Comparison of ENCODE assay signal across 9 cellular contexts in genomic region chr5:25119654-25120053, GRCh38.
DNase-seq lines count a peak whose midpoint lies in the region; ATAC-seq, FAIRE-seq and TF ChIP-seq lines count a peak whose summit lies in the region.
"Had no signal": no experiment of that assay in that cellular context is flagged by ENCODE, and none has a peak within 500 bp of the region (broad histone marks: within the 10 kb centered on the region; RNA-seq: fewer than 3 reads in every experiment).

No MANE protein-coding gene starts in this region.

- no peak for FAIRE-seq in bronchial epithelial cell (lab: Jason Lieb, UNC)

- TF ChIP-seq CTCF in MCF 10A (IDR thresholded peaks at IDR 0.05; ENCODE audit: unreplicated experiment): peak; percentile 43
- TF ChIP-seq CTCF in breast epithelium (IDR thresholded peaks at IDR 0.05): no peak
- TF ChIP-seq CTCF in bronchial epithelial cell (IDR thresholded peaks at IDR 0.05; ENCODE audit: insufficient read depth, low read length, severe bottlenecking): no peak
- no peak for TF ChIP-seq CTCF in transverse colon (IDR thresholded peaks at IDR 0.05)

- no peaks in the 10 kb centered on the region for H3K36me3 ChIP-seq in breast epithelium
- H3K36me3 ChIP-seq in bronchial epithelial cell (ENCODE audit: control insufficient read depth, insufficient read depth, low read length): no peaks in the 10 kb centered on the region
- no peaks in the 10 kb centered on the region for H3K36me3 ChIP-seq in transverse colon

- no peaks in the 10 kb centered on the region for H3K27me3 Mint-ChIP-seq in MCF 10A (ENCODE audit: insufficient read depth, unreplicated experiment)
- H3K27me3 Mint-ChIP-seq: CD4-positive, CD25-positive, alpha-beta regulatory T cell had no signal

- POLR2A ChIA-PET in MCF 10A (lab: Yijun Ruan, JAX): no interaction called here

- ATAC-seq in GM21786 (IDR thresholded peaks at IDR 0.05; ENCODE audit: unreplicated experiment): no peak

- no peak overlapping the region for H3K27ac Mint-ChIP-seq in MCF 10A (ENCODE audit: low read depth, unreplicated experiment)
- H3K27ac Mint-ChIP-seq: CD4-positive, CD25-positive, alpha-beta regulatory T cell had no signal

- intact Hi-C loops in MCF 10A (cut with micrococcal nuclease): no loop called here
- intact Hi-C loops in breast epithelium (cut with DNase I; ENCODE audit: low total_unique reads): no loop called here
- intact Hi-C loops in transverse colon (cut with DNase I; ENCODE audit: low total_unique reads): no loop called here

- CTCF ChIA-PET in MCF 10A (lab: Yijun Ruan, JAX): interaction anchor here (0.5 to 0.7 kb wide), 2 partner anchors 23 to 355 kb away, joined by 3 read pairs; no protein-coding TSS in a partner anchor

- H3K4me1 ChIP-seq in breast epithelium (no peaks in the 10 kb centered on the region), transverse colon (no peaks in the 10 kb centered on the region)

- no peaks in the 10 kb centered on the region for H3K36me3 Mint-ChIP-seq in MCF 10A (ENCODE audit: insufficient read depth, unreplicated experiment)
- H3K36me3 Mint-ChIP-seq: CD4-positive, CD25-positive, alpha-beta regulatory T cell had no signal

- no peaks in the 10 kb centered on the region for H3K4me1 Mint-ChIP-seq in MCF 10A (ENCODE audit: insufficient read depth, unreplicated experiment)
- H3K4me1 Mint-ChIP-seq: CD4-positive, CD25-positive, alpha-beta regulatory T cell had no signal

- TF ChIP-seq EP300 in transverse colon (IDR thresholded peaks at IDR 0.05; ENCODE audit: low read depth): no peak

- H3K27ac ChIP-seq in breast epithelium: no peak overlapping the region
- H3K27ac ChIP-seq in transverse colon: no peak overlapping the region

- H3K9me3 ChIP-seq in breast epithelium: no peaks in the 10 kb centered on the region
- H3K9me3 ChIP-seq in transverse colon: no peaks in the 10 kb centered on the region

- BruUV-seq in MCF 10A (replicated peaks; lab: Mats Ljungman, UMichigan): no TSS peak

- H3K4me3 Mint-ChIP-seq in MCF 10A (ENCODE audit: unreplicated experiment): no peak overlapping the region
- H3K4me3 Mint-ChIP-seq: CD4-positive, CD25-positive, alpha-beta regulatory T cell had no signal

- no peak for TF ChIP-seq POLR2A in breast epithelium (IDR thresholded peaks at IDR 0.05)
- TF ChIP-seq POLR2A in transverse colon (IDR thresholded peaks at IDR 0.05): no peak

- in situ Hi-C loops in transverse colon (cut with MboI; ENCODE audit: low pct_ligation_motif_present in 1 of 4, low pct_unique_long_range_greater_than_20kb in 1 of 4, low sequenced_read_pairs in 3 of 4): no loop called here

- H3K27me3 ChIP-seq in breast epithelium (no peaks in the 10 kb centered on the region), bronchial epithelial cell (ENCODE audit: control insufficient read depth, insufficient read depth, low read length) (no peaks in the 10 kb centered on the region), transverse colon (no peaks in the 10 kb centered on the region)

- WGBS in transverse colon (ENCODE audit: low coverage in 1 of 2), 2 donors: 29 to 89% methylated on average over 1 to 7 of the region's 7 CpGs

- DNase-seq in MCF 10A (ENCODE audit: unreplicated experiment) (peak; percentile 11), breast epithelium (ENCODE audit: low spot score in 2 of 2) (no peak), NCI-H524 treated with DMSO at 0.1 percent for 48 hours (lab: John Stamatoyannopoulos, UW) (peak; percentile 10), bronchial epithelial cell (ENCODE audit: low read depth) (peak; percentile 12), transverse colon (no peak), NCI-H1694 (lab: John Stamatoyannopoulos, UW) (no peak), C1 segment of cervical spinal cord (lab: John Stamatoyannopoulos, UW) (no peak)
- DNase-seq: CD4-positive, CD25-positive, alpha-beta regulatory T cell had no signal

- H3K4me3 ChIP-seq in breast epithelium: no peak overlapping the region
- H3K4me3 ChIP-seq in bronchial epithelial cell (ENCODE audit: low read depth, low read length): no peak overlapping the region
- no peak overlapping the region for H3K4me3 ChIP-seq in transverse colon

- no peaks in the 10 kb centered on the region for H3K9me3 Mint-ChIP-seq in MCF 10A (ENCODE audit: unreplicated experiment)

Comparison
In these comparisons a context has a peak if more than half of its experiments do, and no peak if none do; other contexts are left out.
1. DNase-seq: peak in MCF 10A (single experiment), NCI-H524 treated with DMSO at 0.1 percent for 48 hours (single experiment) and bronchial epithelial cell (single experiment); none in breast epithelium (0 of 2), transverse colon (single experiment), NCI-H1694 (single experiment) and C1 segment of cervical spinal cord (0 of 14).